In the genomic region with DNA sequence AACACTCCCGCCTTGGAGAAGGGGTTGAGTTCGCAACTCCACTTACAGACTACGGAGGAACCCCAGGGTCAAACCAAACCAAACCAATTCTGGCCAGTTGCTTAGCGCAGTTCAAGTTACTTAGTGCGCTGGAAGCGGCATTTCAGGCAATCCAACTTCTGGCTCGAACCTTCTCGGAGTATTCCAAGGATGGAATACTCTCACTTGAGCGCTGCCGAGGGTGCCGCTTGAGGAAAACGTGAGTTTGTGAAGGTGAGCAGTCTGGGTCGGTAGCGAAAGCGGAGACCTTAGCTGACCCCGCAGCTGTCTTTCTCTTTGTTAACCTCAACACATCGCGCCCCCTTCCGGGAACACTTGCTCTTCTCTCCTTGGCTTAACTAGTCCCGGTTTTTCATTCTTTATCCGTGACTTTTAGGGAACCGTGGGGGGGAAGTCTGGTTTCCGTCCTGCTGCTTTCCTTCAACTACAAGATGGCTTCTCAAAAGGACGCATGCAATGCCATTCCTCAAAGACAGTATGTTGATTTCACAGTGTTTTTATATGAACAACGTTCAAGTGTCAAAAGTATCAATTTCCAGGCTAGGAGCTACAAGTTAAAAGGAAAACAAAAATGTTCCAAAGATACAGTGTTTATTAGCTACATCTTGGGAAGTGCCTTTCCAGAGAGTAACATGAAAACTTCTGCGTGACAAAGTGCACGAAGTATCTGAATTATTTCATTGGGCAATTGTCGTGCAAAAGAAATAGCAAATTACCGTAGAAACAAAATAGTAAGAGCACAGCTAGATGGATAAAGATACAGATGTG, we compare ENCODE assay signal across 1 cellular context.
A peak's percentile ranks its signal among the peaks of the same experiment; 100 is the strongest.
TF ChIP-seq lines count a peak whose summit lies in the region.

No MANE protein-coding gene starts in this region.

TF ChIP-seq in HepG2, 621 proteins besides CTCF, POLR2A, EP300 and RAD21 (continued from another document and continues in another):
- TF ChIP-seq, protein P1, sequence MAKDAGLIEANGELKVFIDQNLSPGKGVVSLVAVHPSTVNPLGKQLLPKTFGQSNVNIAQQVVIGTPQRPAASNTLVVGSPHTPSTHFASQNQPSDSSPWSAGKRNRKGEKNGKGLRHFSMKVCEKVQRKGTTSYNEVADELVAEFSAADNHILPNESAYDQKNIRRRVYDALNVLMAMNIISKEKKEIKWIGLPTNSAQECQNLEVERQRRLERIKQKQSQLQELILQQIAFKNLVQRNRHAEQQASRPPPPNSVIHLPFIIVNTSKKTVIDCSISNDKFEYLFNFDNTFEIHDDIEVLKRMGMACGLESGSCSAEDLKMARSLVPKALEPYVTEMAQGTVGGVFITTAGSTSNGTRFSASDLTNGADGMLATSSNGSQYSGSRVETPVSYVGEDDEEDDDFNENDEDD (CRISPR knock-in tag; IDR thresholded peaks at IDR 0.05; ENCODE audit: borderline replicate concordance), result no peak
- no peak for TF ChIP-seq ZC3H4 (CRISPR knock-in tag; IDR thresholded peaks at IDR 0.05; ENCODE audit: borderline replicate concordance)
- no peak for TF ChIP-seq FOXO4 (CRISPR knock-in tag; conservative IDR thresholded peaks at IDR 0.05)
- peak; percentile 71 for TF ChIP-seq GATAD1 (CRISPR knock-in tag; IDR thresholded peaks at IDR 0.05)
- no peak for TF ChIP-seq SP2 (CRISPR knock-in tag; IDR thresholded peaks at IDR 0.05)
- TF ChIP-seq SIN3A (IDR thresholded peaks at IDR 0.05; ENCODE audit: borderline replicate concordance, low read depth, low read length), result no peak
- TF ChIP-seq XRCC5 (optimal IDR thresholded peaks at IDR 0.05; ENCODE audit: low read length), result peak; percentile 45
- peak; percentile 40; the same call in 1 of the 2 replicates for TF ChIP-seq ZNF687 (CRISPR knock-in tag; IDR thresholded peaks at IDR 0.05)
- peak; percentile 33 for TF ChIP-seq JARID2 (CRISPR knock-in tag; IDR thresholded peaks at IDR 0.05; ENCODE audit: insufficient replicate concordance)
- peak; percentile 61 for TF ChIP-seq ASH2L (IDR thresholded peaks at IDR 0.05; ENCODE audit: insufficient read length, low read depth, low read length)
- TF ChIP-seq MXD4 (CRISPR knock-in tag; IDR thresholded peaks at IDR 0.05), result no peak
- TF ChIP-seq ZFP37 (CRISPR knock-in tag; IDR thresholded peaks at IDR 0.05; ENCODE audit: borderline replicate concordance), result no peak
- TF ChIP-seq KDM4B (CRISPR knock-in tag; IDR thresholded peaks at IDR 0.05), result peak; percentile 49; the same call in 1 of the 2 replicates
- TF ChIP-seq ATF7 (IDR thresholded peaks at IDR 0.05), result no peak
- no peak for TF ChIP-seq ATF7 (CRISPR knock-in tag; IDR thresholded peaks at IDR 0.05)
- TF ChIP-seq ZNF646 (CRISPR knock-in tag; IDR thresholded peaks at IDR 0.05), result no peak
- TF ChIP-seq ZNF546 (CRISPR knock-in tag; conservative IDR thresholded peaks at IDR 0.05), result no peak
- no peak for TF ChIP-seq GLMP (CRISPR knock-in tag; IDR thresholded peaks at IDR 0.05; ENCODE audit: borderline replicate concordance)
- 0 out of 2 replicates have a peak, but pooled peaks have one; percentile 19 for TF ChIP-seq KDM5A (IDR thresholded peaks at IDR 0.05; ENCODE audit: borderline replicate concordance, low read length)
- 0 out of 2 replicates have a peak, but pooled peaks have one; percentile 6 for TF ChIP-seq ZBTB33 (CRISPR knock-in tag; IDR thresholded peaks at IDR 0.05)
- no peak for TF ChIP-seq ZNF367 (CRISPR knock-in tag; IDR thresholded peaks at IDR 0.05; ENCODE audit: borderline replicate concordance)
- no peak for TF ChIP-seq ZSCAN21 (CRISPR knock-in tag; IDR thresholded peaks at IDR 0.05; ENCODE audit: borderline replicate concordance)
- peak; percentile 54; the same call in 1 of the 2 replicates for TF ChIP-seq POLR2G (IDR thresholded peaks at IDR 0.05; ENCODE audit: low read depth, low read length)
- peak; percentile 5; the same call in 1 of the 2 replicates for TF ChIP-seq FOXJ3 (CRISPR knock-in tag; IDR thresholded peaks at IDR 0.05; ENCODE audit: borderline replicate concordance)
- peak; percentile 14; the same call in 1 of the 2 replicates for TF ChIP-seq RFXAP (CRISPR knock-in tag; IDR thresholded peaks at IDR 0.05; ENCODE audit: borderline replicate concordance)
- no peak for TF ChIP-seq ZNF691 (CRISPR knock-in tag; IDR thresholded peaks at IDR 0.05; ENCODE audit: borderline replicate concordance, low read depth)
- peak; percentile 2; the same call in 1 of the 2 replicates for TF ChIP-seq CEBPG (CRISPR knock-in tag; IDR thresholded peaks at IDR 0.05)
- TF ChIP-seq ELF1 (CRISPR knock-in tag; IDR thresholded peaks at IDR 0.05), result 0 out of 2 replicates have a peak, but pooled peaks have one; percentile 16
- TF ChIP-seq ZNF678 (CRISPR knock-in tag; IDR thresholded peaks at IDR 0.05), result no peak
- peak; percentile 96 for TF ChIP-seq NAIF1 (CRISPR knock-in tag; IDR thresholded peaks at IDR 0.05; ENCODE audit: borderline replicate concordance)
- TF ChIP-seq HOXD1 (CRISPR knock-in tag; IDR thresholded peaks at IDR 0.05), result 0 out of 2 replicates have a peak, but pooled peaks have one; percentile 1
